Comparison of ENCODE assay signal across 28 cellular contexts in the genomic region with DNA sequence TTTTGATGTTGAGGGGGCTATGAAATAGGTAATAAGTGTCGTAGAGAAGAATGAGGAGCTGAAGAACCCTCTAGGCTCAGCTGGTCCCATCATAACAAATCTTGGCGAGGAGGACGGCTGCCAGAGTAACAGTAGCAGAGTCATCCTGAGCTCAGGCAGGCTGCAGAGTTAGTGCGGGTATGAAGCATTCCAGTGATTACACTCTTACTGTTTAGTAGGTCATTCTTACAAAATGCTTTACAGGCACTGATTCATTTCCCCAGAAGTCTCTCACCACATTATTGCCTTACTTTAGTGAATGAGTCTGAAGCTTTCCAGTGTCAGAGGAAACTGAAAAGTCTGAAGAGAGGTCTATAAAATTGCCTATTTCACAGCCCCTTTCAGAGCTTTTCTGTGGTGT. TPM values are rescaled to one million over a fixed set of nuclear protein-coding genes. Genes with fewer than 3 reads are reported as not detected.
DNase-seq lines count a peak whose midpoint lies in the region; ATAC-seq, FAIRE-seq and TF ChIP-seq lines count a peak whose summit lies in the region.
"Had no signal": no experiment of that assay in that cellular context is flagged by ENCODE, and none has a peak within 500 bp of the region (broad histone marks: within the 10 kb centered on the region; RNA-seq: fewer than 3 reads in every experiment).

No MANE protein-coding gene starts in this region.

- no peaks in the 10 kb centered on the region for H4K20me1 ChIP-seq in BLaER1
- H4K20me1 ChIP-seq in astrocyte (ENCODE audit: insufficient read depth, low read length) = no peaks in the 10 kb centered on the region

- H3K79me2 ChIP-seq in astrocyte (ENCODE audit: insufficient read depth, low read length) = no peaks in the 10 kb centered on the region

- H3K4me3 Mint-ChIP-seq in astrocyte (ENCODE audit: unreplicated experiment) = no peak overlapping the region
- H3K4me3 Mint-ChIP-seq: activated B cell treated with CpG ODN at 0.5 μM for 24 hours; activated CD8-positive, alpha-beta T cell treated with anti-CD3 and anti-CD28 coated beads, Interleukin-2, amount 10 ng/mL, durations not matched to agents 7 days and 5 days; CD8-positive, alpha-beta memory T cell; mesothelial cell of epicardium; nephron progenitor cell had no signal

- H3K9me3 ChIP-seq in BLaER1 (peaks cover 18% of the 10 kb centered on the region), astrocyte (ENCODE audit: insufficient read depth, low read depth, low read length) (no peaks in the 10 kb centered on the region)
- H3K9me3 ChIP-seq: SJSA1, thyroid gland had no signal

- TF ChIP-seq CTCF in astrocyte (IDR thresholded peaks at IDR 0.05; ENCODE audit: insufficient read depth, low read depth, low read length) = no peak

- H3K4me2 ChIP-seq in BLaER1 = peak overlapping the region; percentile 42
- peak overlapping the region; percentile 37 for H3K4me2 ChIP-seq in astrocyte (ENCODE audit: low read length)

- no peak overlapping the region for H3K9ac ChIP-seq in BLaER1
- peak overlapping the region; percentile 12 for H3K9ac ChIP-seq in astrocyte (ENCODE audit: low read length)

- DNase-seq in HS-5 (ENCODE audit: low read depth) = peak; percentile 43
- DNase-seq in astrocyte (ENCODE audit: low read depth) = peak; percentile 90
- DNase-seq in iris pigment epithelial cell (ENCODE audit: low read depth) = peak; percentile 37
- no peak for DNase-seq in NCI-H774 (lab: John Stamatoyannopoulos, UW)
- DNase-seq: activated B cell treated with CpG ODN at 0.5 μM for 24 hours; activated CD8-positive, alpha-beta T cell treated with anti-CD3 and anti-CD28 coated beads, Interleukin-2, amount 10 ng/mL, durations not matched to agents 7 days and 5 days; activated naive CD4-positive, alpha-beta T cell treated with Interleukin-2 at 50 U/mL for 16 hours; activated T-cell treated with anti-CD3 and anti-CD28 coated beads, Interleukin-2, amount 50 U/mL, for 1 hour; CD8-positive, alpha-beta memory T cell; effector CD8-positive, alpha-beta T cell; heart left ventricle; NCI-H1417 treated with DMSO at 0.1 percent for 48 hours; NCI-H2171 treated with DMSO at 0.1 percent for 48 hours; NCI-H82; nephron progenitor cell; OCI-M1; stimulated activated naive CD4-positive, alpha-beta T cell; thyroid gland had no signal

- H3K9me3 Mint-ChIP-seq in astrocyte (ENCODE audit: unreplicated experiment) = no peaks in the 10 kb centered on the region

- no peaks in the 10 kb centered on the region for H3K36me3 Mint-ChIP-seq in astrocyte (ENCODE audit: low read depth, unreplicated experiment)

- H2AFZ ChIP-seq in astrocyte (ENCODE audit: low read depth, low read length) = no peak overlapping the region

- H3K4me1 ChIP-seq in BLaER1 (peaks cover 30% of the 10 kb centered on the region), astrocyte (ENCODE audit: insufficient read depth, low read length) (peaks cover 4% of the 10 kb centered on the region)
- H3K4me1 ChIP-seq: esophagus muscularis mucosa, heart left ventricle, SJSA1, thyroid gland had no signal

- peaks cover 2% of the 10 kb centered on the region for H3K27me3 Mint-ChIP-seq in astrocyte (ENCODE audit: low read depth, unreplicated experiment)
- H3K27me3 Mint-ChIP-seq: activated B cell treated with CpG ODN at 0.5 μM for 24 hours had no signal

- FAIRE-seq in astrocyte (lab: Jason Lieb, UNC) = no peak
- FAIRE-seq: HepG2 had no signal

- no peak overlapping the region for H3K27ac ChIP-seq in BLaER1
- peak overlapping the region; percentile 37 for H3K27ac ChIP-seq in astrocyte (ENCODE audit: low read depth, low read length)
- H3K27ac ChIP-seq: esophagus muscularis mucosa, heart left ventricle, SJSA1, thyroid gland had no signal

- ATAC-seq in GM18498 (IDR thresholded peaks at IDR 0.05; ENCODE audit: unreplicated experiment) (no peak), GM21717 (IDR thresholded peaks at IDR 0.05; ENCODE audit: unreplicated experiment) (no peak), GM19395 (IDR thresholded peaks at IDR 0.05; ENCODE audit: unreplicated experiment) (no peak)
- ATAC-seq: activated CD8-positive, alpha-beta T cell treated with anti-CD3 and anti-CD28 coated beads, Interleukin-2, amount 10 ng/mL, durations not matched to agents 7 days and 5 days; heart left ventricle; HepG2; left lobe of liver had no signal

- H3K27me3 ChIP-seq in BLaER1 = no peaks in the 10 kb centered on the region
- no peaks in the 10 kb centered on the region for H3K27me3 ChIP-seq in astrocyte (ENCODE audit: insufficient read depth, low read length)
- H3K27me3 ChIP-seq: SJSA1, thyroid gland had no signal

- H3K36me3 ChIP-seq in BLaER1 (no peaks in the 10 kb centered on the region), astrocyte (ENCODE audit: insufficient read depth, low read length) (no peaks in the 10 kb centered on the region)
- H3K36me3 ChIP-seq: esophagus muscularis mucosa, heart left ventricle, SJSA1, thyroid gland had no signal

- H3K4me3 ChIP-seq in BLaER1 = no peak overlapping the region
- no peak overlapping the region for H3K4me3 ChIP-seq in astrocyte (ENCODE audit: insufficient read depth, low read depth, low read length)
- H3K4me3 ChIP-seq: esophagus muscularis mucosa, heart left ventricle, SJSA1, thyroid gland had no signal

- peaks cover 4% of the 10 kb centered on the region for H3K4me1 Mint-ChIP-seq in astrocyte (ENCODE audit: low read depth, unreplicated experiment)
- H3K4me1 Mint-ChIP-seq: activated B cell treated with CpG ODN at 0.5 μM for 24 hours; CD8-positive, alpha-beta memory T cell; mesothelial cell of epicardium had no signal

- peak overlapping the region; percentile 79 for H3K27ac Mint-ChIP-seq in astrocyte (ENCODE audit: unreplicated experiment)
- H3K27ac Mint-ChIP-seq: activated B cell treated with CpG ODN at 0.5 μM for 24 hours; activated CD8-positive, alpha-beta T cell treated with anti-CD3 and anti-CD28 coated beads, Interleukin-2, amount 10 ng/mL, durations not matched to agents 7 days and 5 days; CD8-positive, alpha-beta memory T cell; mesothelial cell of epicardium; nephron progenitor cell had no signal

RNA-seq across cellular contexts. Expression of gene GPR158, which starts 43.9 kb away (rescaled TPM):
- total RNA-seq in astrocyte = 0.12 and 0.27 TPM in 2 replicates
- total RNA-seq: activated B cell treated with CpG ODN at 0.5 μM for 24 hours; activated CD8-positive, alpha-beta T cell treated with anti-CD3 and anti-CD28 coated beads, Interleukin-2, amount 10 ng/mL, durations not matched to agents 7 days and 5 days; CD8-positive, alpha-beta memory T cell; HepG2; left lobe of liver; T-helper 1 cell treated with Interleukin-12 subunit alpha and Interleukin-12 subunit beta and Interleukin-4 antibody, amounts not matched to agents 30 ng/mL and 1 ng/mL, for 36 hours had no signal
